Comparison of ENCODE assay signal across 9 cellular contexts in the genomic region with DNA sequence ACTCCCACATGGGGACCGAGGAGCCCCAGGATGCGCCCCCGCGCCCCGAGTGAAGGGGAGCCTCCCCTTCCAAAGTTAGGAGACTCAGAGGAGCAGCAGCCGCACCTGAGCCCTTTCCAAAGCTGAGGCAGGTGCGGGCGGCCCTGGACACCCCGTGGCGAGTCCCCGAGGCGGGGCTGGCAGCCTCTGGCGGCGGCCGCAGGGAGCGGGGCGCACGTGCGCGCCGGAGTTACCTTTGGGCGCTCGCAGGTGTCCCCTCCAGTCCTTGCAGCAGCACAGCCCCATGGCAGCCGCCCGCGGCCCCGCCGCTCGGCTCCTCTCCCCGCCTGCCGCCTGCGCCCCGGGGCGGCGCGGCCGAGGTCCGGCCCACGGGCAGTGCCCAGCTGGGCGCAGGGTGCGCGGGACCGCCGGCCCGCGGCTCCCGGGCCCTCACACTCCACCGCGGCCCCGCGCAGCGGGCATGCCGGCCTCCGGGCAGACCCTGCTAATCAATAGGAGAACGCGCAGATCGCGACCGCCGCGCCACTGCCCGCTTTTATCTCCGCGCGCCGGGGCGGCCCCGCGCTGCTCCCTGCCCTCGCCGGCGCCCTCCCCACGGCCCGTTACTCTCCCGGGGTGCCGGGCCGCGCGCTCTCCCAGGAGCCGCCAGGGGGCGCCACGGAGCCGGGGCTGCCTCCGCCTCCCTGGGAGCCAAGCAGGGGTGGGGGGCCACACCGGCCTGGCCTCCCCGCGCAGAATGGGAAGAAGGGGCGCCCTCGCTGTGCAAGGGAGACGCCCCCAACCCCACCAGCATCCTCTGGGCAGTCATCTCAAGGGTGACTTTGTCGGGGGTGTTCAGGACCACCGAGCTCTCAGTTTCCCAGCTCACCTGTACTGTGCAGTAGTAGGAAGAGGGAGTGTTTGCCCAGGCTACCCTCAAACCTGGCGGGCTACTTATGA.
DNase-seq lines count a peak whose midpoint lies in the region; ATAC-seq and TF ChIP-seq lines count a peak whose summit lies in the region.
"Had no signal": no experiment of that assay in that cellular context is flagged by ENCODE, and none has a peak within 500 bp of the region (broad histone marks: within the 10 kb centered on the region; RNA-seq: fewer than 3 reads in every experiment).

No MANE protein-coding gene starts in this region.

- H3K4me3 ChIP-seq in Loucy (ENCODE audit: low read length, poor library complexity, severe bottlenecking) (peak overlapping the region; percentile 32), duodenal mucosa (ENCODE audit: low read depth in 1 of 2, low read length in 2 of 2) (peak overlapping the region; percentile 26 to 28)
- no peak overlapping the region for H3K4me3 ChIP-seq in effector memory CD4-positive, alpha-beta T cell (ENCODE audit: insufficient read depth, low read depth, low read length, poor library complexity, severe bottlenecking)
- H3K4me3 ChIP-seq: SK-N-MC had no signal

- H3F3A ChIP-seq in Loucy (ENCODE audit: low read depth), result no peaks in the 10 kb centered on the region

- H3K9me3 ChIP-seq in Loucy (ENCODE audit: insufficient read depth, low read depth, low read length) (no peaks in the 10 kb centered on the region), duodenal mucosa (ENCODE audit: control insufficient read depth in 1 of 2, low read length in 2 of 2) (no peaks in the 10 kb centered on the region)
- H3K9me3 ChIP-seq in effector memory CD4-positive, alpha-beta T cell (ENCODE audit: control insufficient read depth, low read length), result no peaks in the 10 kb centered on the region

- no peaks in the 10 kb centered on the region for H3K36me3 ChIP-seq in Loucy (ENCODE audit: insufficient read depth, low read length)
- no peaks in the 10 kb centered on the region for H3K36me3 ChIP-seq in duodenal mucosa (ENCODE audit: control insufficient read depth in 1 of 2, insufficient read depth in 2 of 2, low read length in 2 of 2)
- H3K36me3 ChIP-seq in effector memory CD4-positive, alpha-beta T cell (ENCODE audit: control insufficient read depth, insufficient read depth, low read length), result no peaks in the 10 kb centered on the region

- H3K27ac Mint-ChIP-seq in mesothelial cell of epicardium, result no peak overlapping the region
- H3K27ac Mint-ChIP-seq in naive thymus-derived CD8-positive, alpha-beta T cell, result no peak overlapping the region

- H3K9ac ChIP-seq in Loucy (ENCODE audit: low read depth, low read length, poor library complexity, severe bottlenecking) (no peak overlapping the region), duodenal mucosa (ENCODE audit: low read depth in 1 of 2, low read length in 2 of 2) (no peak overlapping the region)

- H3K4me2 ChIP-seq in Loucy (ENCODE audit: low read depth, low read length, poor library complexity, severe bottlenecking), result peak overlapping the region; percentile 24

- H3K27me3 Mint-ChIP-seq in mesothelial cell of epicardium (ENCODE audit: low read depth), result peaks cover 39% of the 10 kb centered on the region
- H3K27me3 Mint-ChIP-seq in naive thymus-derived CD8-positive, alpha-beta T cell, result peaks cover 36 to 72% (median 57%) of the 10 kb centered on the region in 5 donors

- ATAC-seq in HG02938 (IDR thresholded peaks at IDR 0.05; ENCODE audit: unreplicated experiment), result no peak
- no peak for ATAC-seq in naive thymus-derived CD8-positive, alpha-beta T cell

- H2AFZ ChIP-seq in Loucy (ENCODE audit: low read length), result no peak overlapping the region

- H3K9me3 Mint-ChIP-seq in mesothelial cell of epicardium, result no peaks in the 10 kb centered on the region
- H3K9me3 Mint-ChIP-seq in naive thymus-derived CD8-positive, alpha-beta T cell, result peaks cover 0 to 17% (median 0%) of the 10 kb centered on the region in 9 donors

- peak; percentile 52 for TF ChIP-seq CTCF in Loucy (conservative IDR thresholded peaks at IDR 0.05; ENCODE audit: low read length)
- TF ChIP-seq CTCF in mesothelial cell of epicardium (IDR thresholded peaks at IDR 0.05; ENCODE audit: unreplicated experiment), result peak; percentile 50

- H3K27ac ChIP-seq in duodenal mucosa (ENCODE audit: low read depth, low read length), result no peak overlapping the region
- H3K27ac ChIP-seq in effector memory CD4-positive, alpha-beta T cell (ENCODE audit: insufficient read depth, low read length, poor library complexity, severe bottlenecking), result no peak overlapping the region
- H3K27ac ChIP-seq: SK-N-MC had no signal

- peaks cover 22% of the 10 kb centered on the region for H3K4me1 Mint-ChIP-seq in mesothelial cell of epicardium
- H3K4me1 Mint-ChIP-seq in naive thymus-derived CD8-positive, alpha-beta T cell, result peaks cover 8 to 13% (median 11%) of the 10 kb centered on the region in 4 donors

- H3K4me1 ChIP-seq in Loucy (ENCODE audit: insufficient read depth, low read length, poor library complexity, severe bottlenecking) (peaks cover 23% of the 10 kb centered on the region), duodenal mucosa (ENCODE audit: control insufficient read depth in 1 of 2, insufficient read depth in 2 of 2, low read length in 2 of 2) (peaks cover 0 to 5% of the 10 kb centered on the region in 2 donors)
- H3K4me1 ChIP-seq in effector memory CD4-positive, alpha-beta T cell (ENCODE audit: control insufficient read depth, insufficient read depth, low read length, poor library complexity, severe bottlenecking), result no peaks in the 10 kb centered on the region

- H3K79me2 ChIP-seq in Loucy (ENCODE audit: insufficient read depth, low read length), result no peaks in the 10 kb centered on the region

- H4K20me1 ChIP-seq in Loucy (ENCODE audit: insufficient read depth, low read length, poor library complexity, severe bottlenecking), result no peaks in the 10 kb centered on the region

- H3K4me3 Mint-ChIP-seq in mesothelial cell of epicardium, result peak overlapping the region; percentile 48
- H3K4me3 Mint-ChIP-seq in naive thymus-derived CD8-positive, alpha-beta T cell, result peak overlapping the region in 5 of 10 donors; percentile 0 to 23 (median 14)

- POLR2A ChIA-PET in naive thymus-derived CD8-positive, alpha-beta T cell (lab: Charles Lee), result no interaction called here

- H3K9me2 ChIP-seq in Loucy (replicated peaks; ENCODE audit: low read depth, low read length), result no peaks in the 10 kb centered on the region

- H3K27me3 ChIP-seq in Loucy (ENCODE audit: insufficient read depth, low read length, poor library complexity, severe bottlenecking) (no peaks in the 10 kb centered on the region), duodenal mucosa (ENCODE audit: control insufficient read depth in 1 of 2, insufficient read depth in 2 of 2, low read length in 2 of 2) (peaks cover 15 to 19% of the 10 kb centered on the region in 2 donors)
- H3K27me3 ChIP-seq in effector memory CD4-positive, alpha-beta T cell (replicated peaks; ENCODE audit: control insufficient read depth, insufficient read depth, low read length, poor library complexity, severe bottlenecking), result peaks cover 5% of the 10 kb centered on the region

- no peaks in the 10 kb centered on the region for H3K36me3 Mint-ChIP-seq in mesothelial cell of epicardium
- no peaks in the 10 kb centered on the region for H3K36me3 Mint-ChIP-seq in naive thymus-derived CD8-positive, alpha-beta T cell

- DNase-seq in GDM1 (lab: John Stamatoyannopoulos, UW) (peak; percentile 68), mesothelial cell of epicardium (ENCODE audit: low spot score in 2 of 2, unreplicated experiment in 2 of 2) (peak in 1 of 2 experiments; percentile 50)
- no peak for DNase-seq in stimulated activated naive CD4-positive, alpha-beta T cell treated with Interleukin-2 at 50 U/mL for 16 hours (lab: John Stamatoyannopoulos, UW)
- DNase-seq in naive thymus-derived CD8-positive, alpha-beta T cell, result no peak
- no peak for DNase-seq in effector memory CD4-positive, alpha-beta T cell
